Comparison of ENCODE assay signal across 16 cellular contexts in genomic region chr2:186751078-186751477, GRCh38. TPM values are rescaled to one million over a fixed set of nuclear protein-coding genes. Genes with fewer than 3 reads are reported as not detected.
DNase-seq lines count a peak whose midpoint lies in the region; ATAC-seq and TF ChIP-seq lines count a peak whose summit lies in the region.
"Had no signal": no experiment of that assay in that cellular context is flagged by ENCODE, and none has a peak within 500 bp of the region (broad histone marks: within the 10 kb centered on the region; RNA-seq: fewer than 3 reads in every experiment).

No MANE protein-coding gene starts in this region.

- H3K36me3 Mint-ChIP-seq in Calu3 (ENCODE audit: insufficient read depth, unreplicated experiment) = peaks cover 7% of the 10 kb centered on the region
- H3K36me3 Mint-ChIP-seq in activated naive CD4-positive, alpha-beta T cell treated with anti-CD3 and anti-CD28 coated beads, Interleukin-2, amount 10 ng/mL, durations not matched to agents 7 days and 5 days = no peaks in the 10 kb centered on the region
- H3K36me3 Mint-ChIP-seq: CD8-positive, alpha-beta T cell had no signal

- intact Hi-C loops in Calu3 (cut with micrococcal nuclease; ENCODE audit: unreplicated experiment) = loop anchor here (1.0 kb wide), 1 partner anchor 20 kb away; no protein-coding TSS in a partner anchor

- BruUV-seq in Calu3 (replicated peaks; lab: Mats Ljungman, UMichigan) = no TSS peak

- no peaks in the 10 kb centered on the region for H3K27me3 ChIP-seq in RWPE2 (ENCODE audit: insufficient read depth, poor library complexity, severe bottlenecking)
- H3K27me3 ChIP-seq: BLaER1 treated with 17β-estradiol and CSF1 and Interleukin-3, amounts not matched to agents 10 nM and 100 nM had no signal

- H3K9me3 ChIP-seq in RWPE2 (ENCODE audit: severe bottlenecking) = no peaks in the 10 kb centered on the region
- H3K9me3 ChIP-seq: BLaER1 treated with 17β-estradiol and CSF1 and Interleukin-3, amounts not matched to agents 10 nM and 100 nM had no signal

- CTCF ChIA-PET in Calu3 (lab: Charles Lee) = no interaction called here
- CTCF ChIA-PET in activated naive CD4-positive, alpha-beta T cell treated with anti-CD3 and anti-CD28 coated beads, Interleukin-2, amount 10 ng/mL, durations not matched to agents 7 days and 5 days (lab: Charles Lee) = no interaction called here

- TF ChIP-seq EP300 in Ishikawa (IDR thresholded peaks at IDR 0.05; ENCODE audit: borderline replicate concordance) = peak; percentile 40; the same call in 1 of the 2 replicates

- no peak overlapping the region for H3K27ac ChIP-seq in RWPE2 (ENCODE audit: poor library complexity, severe bottlenecking)
- H3K27ac ChIP-seq: BLaER1 treated with 17β-estradiol and CSF1 and Interleukin-3, amounts not matched to agents 10 nM and 100 nM; GM23248 had no signal

- no peaks in the 10 kb centered on the region for H3K36me3 ChIP-seq in RWPE2 (ENCODE audit: low read depth)

- H3K9me3 Mint-ChIP-seq in Calu3 (ENCODE audit: low read depth, unreplicated experiment) = no peaks in the 10 kb centered on the region
- H3K9me3 Mint-ChIP-seq in activated naive CD4-positive, alpha-beta T cell treated with anti-CD3 and anti-CD28 coated beads, Interleukin-2, amount 10 ng/mL, durations not matched to agents 7 days and 5 days = no peaks in the 10 kb centered on the region
- H3K9me3 Mint-ChIP-seq: CD8-positive, alpha-beta T cell had no signal

- no peak for DNase-seq in Calu3
- no peak for DNase-seq in RWPE2 (ENCODE audit: low spot score)
- DNase-seq in kidney tubule cell (ENCODE audit: low spot score) = peak; percentile 48
- no peak for DNase-seq in activated naive CD4-positive, alpha-beta T cell treated with anti-CD3 and anti-CD28 coated beads, Interleukin-2, amount 10 ng/mL, durations not matched to agents 7 days and 5 days
- DNase-seq in hippocampal formation (lab: John Stamatoyannopoulos, UW) = no peak
- DNase-seq in NCI-H1694 (lab: John Stamatoyannopoulos, UW) = no peak
- DNase-seq: CD8-positive, alpha-beta T cell; DMS 273 treated with DMSO at 0.1 percent for 48 hours; DND-41; EL; GM23248; HCEC 1CT had no signal

- no peak overlapping the region for H3K4me3 ChIP-seq in RWPE2 (ENCODE audit: severe bottlenecking)
- H3K4me3 ChIP-seq: BLaER1 treated with 17β-estradiol and CSF1 and Interleukin-3, amounts not matched to agents 10 nM and 100 nM; GM23248 had no signal

- TF ChIP-seq CTCF in Calu3 (IDR thresholded peaks at IDR 0.05; ENCODE audit: unreplicated experiment) (no peak), RWPE2 (IDR thresholded peaks at IDR 0.05; ENCODE audit: poor library complexity, severe bottlenecking) (no peak)

- no peak overlapping the region for H3K4me3 Mint-ChIP-seq in Calu3 (ENCODE audit: low read depth, unreplicated experiment)
- H3K4me3 Mint-ChIP-seq in activated naive CD4-positive, alpha-beta T cell treated with anti-CD3 and anti-CD28 coated beads, Interleukin-2, amount 10 ng/mL, durations not matched to agents 7 days and 5 days = no peak overlapping the region
- H3K4me3 Mint-ChIP-seq: B cell; CD8-positive, alpha-beta T cell had no signal

- ATAC-seq in RWPE2 (ENCODE audit: low read depth) = peak; percentile 71
- ATAC-seq: CD8-positive, alpha-beta T cell had no signal

- peaks cover 7% of the 10 kb centered on the region for H3K4me1 ChIP-seq in RWPE2 (ENCODE audit: insufficient read depth, poor library complexity, severe bottlenecking)

- H3K27me3 Mint-ChIP-seq in Calu3 (ENCODE audit: unreplicated experiment) = no peaks in the 10 kb centered on the region
- H3K27me3 Mint-ChIP-seq in activated naive CD4-positive, alpha-beta T cell treated with anti-CD3 and anti-CD28 coated beads, Interleukin-2, amount 10 ng/mL, durations not matched to agents 7 days and 5 days = no peaks in the 10 kb centered on the region
- H3K27me3 Mint-ChIP-seq: B cell had no signal

- peaks cover 34% of the 10 kb centered on the region for H3K4me1 Mint-ChIP-seq in Calu3 (ENCODE audit: low read depth, unreplicated experiment)
- no peaks in the 10 kb centered on the region for H3K4me1 Mint-ChIP-seq in activated naive CD4-positive, alpha-beta T cell treated with anti-CD3 and anti-CD28 coated beads, Interleukin-2, amount 10 ng/mL, durations not matched to agents 7 days and 5 days
- H3K4me1 Mint-ChIP-seq: B cell had no signal

- no peak for TF ChIP-seq RAD21 in Ishikawa (IDR thresholded peaks at IDR 0.05; ENCODE audit: low read depth)

- H3K27ac Mint-ChIP-seq in Calu3 (ENCODE audit: unreplicated experiment) = peak overlapping the region; percentile 54
- no peak overlapping the region for H3K27ac Mint-ChIP-seq in activated naive CD4-positive, alpha-beta T cell treated with anti-CD3 and anti-CD28 coated beads, Interleukin-2, amount 10 ng/mL, durations not matched to agents 7 days and 5 days
- H3K27ac Mint-ChIP-seq: B cell; CD8-positive, alpha-beta T cell had no signal

TF ChIP-seq in Ishikawa, 13 proteins besides CTCF, POLR2A, EP300 and RAD21:
- TF ChIP-seq TCF12 (IDR thresholded peaks at IDR 0.05; ENCODE audit: low read depth) (0 out of 2 replicates have a peak, but pooled peaks have one; percentile 22), TEAD4 (IDR thresholded peaks at IDR 0.05) (peak; percentile 93), MAX (IDR thresholded peaks at IDR 0.05) (no peak), FOXM1 (IDR thresholded peaks at IDR 0.05; ENCODE audit: borderline replicate concordance, low read depth) (peak; percentile 27; the same call in 1 of the 2 replicates), CEBPB (IDR thresholded peaks at IDR 0.05) (no peak), CREB1 (IDR thresholded peaks at IDR 0.05; ENCODE audit: low read depth) (no peak), YY1 (IDR thresholded peaks at IDR 0.05; ENCODE audit: low read depth) (no peak), TAF1 (IDR thresholded peaks at IDR 0.05; ENCODE audit: low read depth) (no peak), REST (IDR thresholded peaks at IDR 0.05; ENCODE audit: low read depth) (no peak), ZBTB7A (IDR thresholded peaks at IDR 0.05; ENCODE audit: low read depth) (no peak), EGR1 (IDR thresholded peaks at IDR 0.05) (no peak), NFIC (IDR thresholded peaks at IDR 0.05) (no peak)
- TF ChIP-seq, protein P1, sequence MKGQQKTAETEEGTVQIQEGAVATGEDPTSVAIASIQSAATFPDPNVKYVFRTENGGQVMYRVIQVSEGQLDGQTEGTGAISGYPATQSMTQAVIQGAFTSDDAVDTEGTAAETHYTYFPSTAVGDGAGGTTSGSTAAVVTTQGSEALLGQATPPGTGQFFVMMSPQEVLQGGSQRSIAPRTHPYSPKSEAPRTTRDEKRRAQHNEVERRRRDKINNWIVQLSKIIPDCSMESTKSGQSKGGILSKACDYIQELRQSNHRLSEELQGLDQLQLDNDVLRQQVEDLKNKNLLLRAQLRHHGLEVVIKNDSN (IDR thresholded peaks at IDR 0.05) = no peak
TF ChIP-seq in Ishikawa: peak in this region for 3.

RNA-seq across cellular contexts. Expression of gene FAM171B, which starts 57.2 kb away (rescaled TPM):
- total RNA-seq in Calu3 (2022) = 14.7 and 15.1 TPM in 2 replicates
- total RNA-seq: HT-29 had no signal
